In the genomic region with DNA sequence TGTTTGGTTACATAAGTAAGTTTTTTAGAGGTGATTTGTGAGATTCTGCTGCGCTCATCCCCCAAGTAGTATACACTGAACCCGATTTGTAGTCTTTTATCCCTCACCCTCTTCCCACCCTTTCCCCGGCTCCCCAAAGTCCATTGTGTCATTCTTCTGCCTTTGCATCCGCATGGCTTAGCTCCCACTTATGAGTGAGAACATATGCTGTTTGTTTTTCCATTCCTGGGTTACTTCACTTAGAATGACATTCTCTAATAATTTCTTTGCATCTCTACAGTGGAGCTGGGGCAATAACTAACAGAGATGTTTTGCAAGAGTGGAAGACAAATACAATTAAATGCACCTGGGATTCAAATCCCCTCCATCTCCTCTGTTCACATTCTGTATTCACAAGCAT, we compare ENCODE assay signal across 30 cellular contexts.
DNase-seq lines count a peak whose midpoint lies in the region; ATAC-seq and TF ChIP-seq lines count a peak whose summit lies in the region.
"Had no signal": no experiment of that assay in that cellular context is flagged by ENCODE, and none has a peak within 500 bp of the region (broad histone marks: within the 10 kb centered on the region; RNA-seq: fewer than 3 reads in every experiment).

No MANE protein-coding gene starts in this region.

- ATAC-seq in GM23338: no peak
- ATAC-seq: activated CD4-positive, alpha-beta T cell treated with anti-CD3 and anti-CD28 coated beads for 36 hours; activated CD8-positive, alpha-beta T cell treated with anti-CD3 and anti-CD28 coated beads for 36 hours had no signal

- H3K4me1 ChIP-seq in GM23338 (ENCODE audit: insufficient read depth): no peaks in the 10 kb centered on the region; the same call in 1 of the 2 replicates
- H3K4me1 ChIP-seq: adrenal gland, esophagus muscularis mucosa, left ventricle myocardium inferior, SJCRH30, suprapubic skin had no signal

- 0 out of 2 replicates have a peak, but pooled peaks cover 5% of the 10 kb centered on the region for H3K9me2 ChIP-seq in GM23338 (ENCODE audit: insufficient read depth)

- H3K4me2 ChIP-seq in GM23338: no peak overlapping the region

- no peaks in the 10 kb centered on the region for H3F3A ChIP-seq in GM23338 (replicated peaks; ENCODE audit: low read depth)

- H3K36me3 Mint-ChIP-seq in GM23338 (ENCODE audit: low read depth) (no peaks in the 10 kb centered on the region), type B pancreatic cell (no peaks in the 10 kb centered on the region)

- H3K4me1 Mint-ChIP-seq in GM23338 (peaks cover 14% of the 10 kb centered on the region; the same call in 2 of the 3 replicates), type B pancreatic cell (ENCODE audit: unreplicated experiment) (peaks cover 17% of the 10 kb centered on the region)

- H3K27ac ChIP-seq in GM23338 (ENCODE audit: low read depth): no peak overlapping the region
- H3K27ac ChIP-seq: adrenal gland, C4-2B, dorsolateral prefrontal cortex, esophagus muscularis mucosa, left ventricle myocardium inferior, ovary, SJCRH30, skin epidermis, suprapubic skin, VCaP had no signal

- H3K4me3 ChIP-seq in AG10803 (ENCODE audit: low read length) (no peak overlapping the region), GM23338 (no peak overlapping the region), fibroblast of the aortic adventitia (ENCODE audit: low read depth, low read length) (no peak overlapping the region)
- H3K4me3 ChIP-seq: adrenal gland, dorsolateral prefrontal cortex, esophagus muscularis mucosa, left ventricle myocardium inferior, ovary, SJCRH30, skin epidermis, suprapubic skin had no signal

- no peaks in the 10 kb centered on the region for H3K27me3 ChIP-seq in GM23338 (ENCODE audit: insufficient read depth)
- H3K27me3 ChIP-seq: adrenal gland, esophagus muscularis mucosa, ovary, SJCRH30, suprapubic skin had no signal

- H2AFZ ChIP-seq in GM23338: peak overlapping the region; percentile 53; the same call in 1 of the 2 replicates

- H3K9me3 Mint-ChIP-seq in GM23338: no peaks in the 10 kb centered on the region
- no peaks in the 10 kb centered on the region for H3K9me3 Mint-ChIP-seq in type B pancreatic cell
- H3K9me3 Mint-ChIP-seq: activated CD8-positive, alpha-beta T cell treated with anti-CD3 and anti-CD28 coated beads for 36 hours; activated naive CD4-positive, alpha-beta T cell treated with anti-CD3 and anti-CD28 coated beads for 36 hours had no signal

- H4K20me1 ChIP-seq in GM23338 (replicated peaks; ENCODE audit: insufficient read depth): no peaks in the 10 kb centered on the region

- DNase-seq in AG10803 (ENCODE audit: low read depth) (peak; percentile 75), GM23338 (ENCODE audit: low spot score) (no peak), NCI-H748 (lab: John Stamatoyannopoulos, UW; ENCODE audit: unreplicated experiment) (peak; percentile 54), fibroblast of the aortic adventitia (ENCODE audit: low read depth) (peak; percentile 46), type B pancreatic cell (ENCODE audit: extremely low spot score, unreplicated experiment) (no peak), DMS 273 treated with DMSO at 0.1 percent for 48 hours (lab: John Stamatoyannopoulos, UW) (no peak)
- DNase-seq in central memory CD4-positive, alpha-beta T cell: no peak
- DNase-seq in activated CD8-positive, alpha-beta memory T cell treated with anti-CD3 and anti-CD28 coated beads, Interleukin-2, amount 50 U/mL, for 4 hours: no peak
- DNase-seq: activated CD4-positive, alpha-beta T cell treated with anti-CD3 and anti-CD28 coated beads for 36 hours; activated CD8-positive, alpha-beta T cell treated with anti-CD3 and anti-CD28 coated beads for 36 hours; activated naive CD4-positive, alpha-beta T cell treated with anti-CD3 and anti-CD28 coated beads for 36 hours; adrenal gland; COR-L47; DMS79 treated with DMSO at 0.1 percent for 48 hours; dorsolateral prefrontal cortex; glutamatergic neuron; islet precursor cell; left ventricle myocardium inferior; mesenchymal stem cell; NCI-H526; ovary; retina; SJCRH30; stimulated activated naive CD4-positive, alpha-beta T cell; T1000 had no signal

- H3K36me3 ChIP-seq in GM23338 (ENCODE audit: insufficient read depth): no peaks in the 10 kb centered on the region
- H3K36me3 ChIP-seq: adrenal gland, esophagus muscularis mucosa, left ventricle myocardium inferior, ovary, SJCRH30, suprapubic skin had no signal

- H3K27me3 Mint-ChIP-seq in GM23338 (ENCODE audit: insufficient read depth, low read depth, poor library complexity): no peaks in the 10 kb centered on the region
- H3K27me3 Mint-ChIP-seq in type B pancreatic cell: no peaks in the 10 kb centered on the region
- H3K27me3 Mint-ChIP-seq: activated CD8-positive, alpha-beta T cell treated with anti-CD3 and anti-CD28 coated beads for 36 hours had no signal

- H3K4me3 Mint-ChIP-seq in GM23338: no peak overlapping the region
- no peak overlapping the region for H3K4me3 Mint-ChIP-seq in type B pancreatic cell
- H3K4me3 Mint-ChIP-seq: activated CD4-positive, alpha-beta T cell treated with anti-CD3 and anti-CD28 coated beads for 36 hours; activated CD8-positive, alpha-beta T cell treated with anti-CD3 and anti-CD28 coated beads for 36 hours; activated naive CD4-positive, alpha-beta T cell treated with anti-CD3 and anti-CD28 coated beads for 36 hours had no signal

- TF ChIP-seq CTCF in AG10803 (conservative IDR thresholded peaks at IDR 0.05; ENCODE audit: low read length) (no peak), GM23338 (conservative IDR thresholded peaks at IDR 0.05; ENCODE audit: low read depth in 2 of 2) (no peak), fibroblast of the aortic adventitia (IDR thresholded peaks at IDR 0.05; ENCODE audit: insufficient read depth, low read length) (no peak), type B pancreatic cell (conservative IDR thresholded peaks at IDR 0.05) (no peak)

- no peaks in the 10 kb centered on the region for H3K79me2 ChIP-seq in GM23338 (replicated peaks; ENCODE audit: insufficient read depth)

- H3K27ac Mint-ChIP-seq in GM23338 (peak overlapping the region; percentile 34), type B pancreatic cell (no peak overlapping the region)
- H3K27ac Mint-ChIP-seq: activated CD4-positive, alpha-beta T cell treated with anti-CD3 and anti-CD28 coated beads for 36 hours; activated CD8-positive, alpha-beta T cell treated with anti-CD3 and anti-CD28 coated beads for 36 hours; activated naive CD4-positive, alpha-beta T cell treated with anti-CD3 and anti-CD28 coated beads for 36 hours had no signal

TF ChIP-seq in GM23338, 12 proteins besides CTCF, POLR2A, EP300 and RAD21:
- TF ChIP-seq, protein P1, sequence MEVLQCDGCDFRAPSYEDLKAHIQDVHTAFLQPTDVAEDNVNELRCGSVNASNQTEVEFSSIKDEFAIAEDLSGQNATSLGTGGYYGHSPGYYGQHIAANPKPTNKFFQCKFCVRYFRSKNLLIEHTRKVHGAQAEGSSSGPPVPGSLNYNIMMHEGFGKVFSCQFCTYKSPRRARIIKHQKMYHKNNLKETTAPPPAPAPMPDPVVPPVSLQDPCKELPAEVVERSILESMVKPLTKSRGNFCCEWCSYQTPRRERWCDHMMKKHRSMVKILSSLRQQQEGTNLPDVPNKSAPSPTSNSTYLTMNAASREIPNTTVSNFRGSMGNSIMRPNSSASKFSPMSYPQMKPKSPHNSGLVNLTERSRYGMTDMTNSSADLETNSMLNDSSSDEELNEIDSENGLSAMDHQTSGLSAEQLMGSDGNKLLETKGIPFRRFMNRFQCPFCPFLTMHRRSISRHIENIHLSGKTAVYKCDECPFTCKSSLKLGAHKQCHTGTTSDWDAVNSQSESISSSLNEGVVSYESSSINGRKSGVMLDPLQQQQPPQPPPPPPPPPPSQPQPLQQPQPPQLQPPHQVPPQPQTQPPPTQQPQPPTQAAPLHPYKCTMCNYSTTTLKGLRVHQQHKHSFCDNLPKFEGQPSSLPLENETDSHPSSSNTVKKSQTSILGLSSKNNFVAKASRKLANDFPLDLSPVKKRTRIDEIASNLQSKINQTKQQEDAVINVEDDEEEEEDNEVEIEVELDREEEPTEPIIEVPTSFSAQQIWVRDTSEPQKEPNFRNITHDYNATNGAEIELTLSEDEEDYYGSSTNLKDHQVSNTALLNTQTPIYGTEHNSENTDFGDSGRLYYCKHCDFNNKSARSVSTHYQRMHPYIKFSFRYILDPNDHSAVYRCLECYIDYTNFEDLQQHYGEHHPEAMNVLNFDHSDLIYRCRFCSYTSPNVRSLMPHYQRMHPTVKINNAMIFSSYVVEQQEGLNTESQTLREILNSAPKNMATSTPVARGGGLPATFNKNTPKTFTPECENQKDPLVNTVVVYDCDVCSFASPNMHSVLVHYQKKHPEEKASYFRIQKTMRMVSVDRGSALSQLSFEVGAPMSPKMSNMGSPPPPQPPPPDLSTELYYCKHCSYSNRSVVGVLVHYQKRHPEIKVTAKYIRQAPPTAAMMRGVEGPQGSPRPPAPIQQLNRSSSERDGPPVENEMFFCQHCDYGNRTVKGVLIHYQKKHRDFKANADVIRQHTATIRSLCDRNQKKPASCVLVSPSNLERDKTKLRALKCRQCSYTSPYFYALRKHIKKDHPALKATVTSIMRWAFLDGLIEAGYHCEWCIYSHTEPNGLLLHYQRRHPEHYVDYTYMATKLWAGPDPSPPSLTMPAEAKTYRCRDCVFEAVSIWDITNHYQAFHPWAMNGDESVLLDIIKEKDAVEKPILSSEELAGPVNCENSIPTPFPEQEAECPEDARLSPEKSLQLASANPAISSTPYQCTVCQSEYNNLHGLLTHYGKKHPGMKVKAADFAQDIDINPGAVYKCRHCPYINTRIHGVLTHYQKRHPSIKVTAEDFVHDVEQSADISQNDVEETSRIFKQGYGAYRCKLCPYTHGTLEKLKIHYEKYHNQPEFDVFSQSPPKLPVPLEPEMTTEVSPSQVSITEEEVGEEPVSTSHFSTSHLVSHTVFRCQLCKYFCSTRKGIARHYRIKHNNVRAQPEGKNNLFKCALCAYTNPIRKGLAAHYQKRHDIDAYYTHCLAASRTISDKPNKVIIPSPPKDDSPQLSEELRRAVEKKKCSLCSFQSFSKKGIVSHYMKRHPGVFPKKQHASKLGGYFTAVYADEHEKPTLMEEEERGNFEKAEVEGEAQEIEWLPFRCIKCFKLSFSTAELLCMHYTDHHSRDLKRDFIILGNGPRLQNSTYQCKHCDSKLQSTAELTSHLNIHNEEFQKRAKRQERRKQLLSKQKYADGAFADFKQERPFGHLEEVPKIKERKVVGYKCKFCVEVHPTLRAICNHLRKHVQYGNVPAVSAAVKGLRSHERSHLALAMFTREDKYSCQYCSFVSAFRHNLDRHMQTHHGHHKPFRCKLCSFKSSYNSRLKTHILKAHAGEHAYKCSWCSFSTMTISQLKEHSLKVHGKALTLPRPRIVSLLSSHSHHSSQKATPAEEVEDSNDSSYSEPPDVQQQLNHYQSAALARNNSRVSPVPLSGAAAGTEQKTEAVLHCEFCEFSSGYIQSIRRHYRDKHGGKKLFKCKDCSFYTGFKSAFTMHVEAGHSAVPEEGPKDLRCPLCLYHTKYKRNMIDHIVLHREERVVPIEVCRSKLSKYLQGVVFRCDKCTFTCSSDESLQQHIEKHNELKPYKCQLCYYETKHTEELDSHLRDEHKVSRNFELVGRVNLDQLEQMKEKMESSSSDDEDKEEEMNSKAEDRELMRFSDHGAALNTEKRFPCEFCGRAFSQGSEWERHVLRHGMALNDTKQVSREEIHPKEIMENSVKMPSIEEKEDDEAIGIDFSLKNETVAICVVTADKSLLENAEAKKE (CRISPR knock-in tag; IDR thresholded peaks at IDR 0.05): no peak

Comparison
In these comparisons a context has a peak if more than half of its experiments do, and no peak if none do; other contexts are left out.
1. DNase-seq: peak in AG10803 (single experiment), NCI-H748 (single experiment) and fibroblast of the aortic adventitia (single experiment); none in GM23338 (single experiment), central memory CD4-positive, alpha-beta T cell (single experiment), type B pancreatic cell (single experiment), activated CD8-positive, alpha-beta memory T cell treated with anti-CD3 and anti-CD28 coated beads, Interleukin-2, amount 50 U/mL, for 4 hours (single experiment) and DMS 273 treated with DMSO at 0.1 percent for 48 hours (single experiment).